In genomic region chr2:174776223-174776622, GRCh38 we compare ENCODE assay signal across 12 cellular contexts.
DNase-seq lines count a peak whose midpoint lies in the region; ATAC-seq and TF ChIP-seq lines count a peak whose summit lies in the region.
"Had no signal": no experiment of that assay in that cellular context is flagged by ENCODE, and none has a peak within 500 bp of the region (broad histone marks: within the 10 kb centered on the region; RNA-seq: fewer than 3 reads in every experiment).

No MANE protein-coding gene starts in this region.

- POLR2A ChIA-PET in AG04449 (lab: Yijun Ruan, JAX), result interaction anchor here (1.3 kb wide), 1 partner anchor 196 kb away, joined by 5 read pairs; no protein-coding TSS in a partner anchor
- POLR2A ChIA-PET in RWPE1 (lab: Yijun Ruan, JAX; ENCODE audit: low non-redundant PET), result no interaction called here

- no peak overlapping the region for H3K4me3 ChIP-seq in AG04449 (ENCODE audit: low read depth, low read length)
- H3K4me3 ChIP-seq in GM06990 (replicated peaks; ENCODE audit: low read depth, low read length), result no peak overlapping the region
- no peak overlapping the region for H3K4me3 ChIP-seq in fibroblast of mammary gland (ENCODE audit: control insufficient read depth, low read depth, low read length)
- H3K4me3 ChIP-seq: ovary, thyroid gland had no signal

- DNase-seq in AG04449 (ENCODE audit: low read depth, low spot score) (no peak), GM06990 (ENCODE audit: extremely low read depth, insufficient read length) (no peak), RWPE1 (ENCODE audit: low spot score) (no peak), fibroblast of mammary gland (ENCODE audit: low read depth) (no peak), SHP77 treated with DMSO at 0.1 percent for 48 hours (lab: John Stamatoyannopoulos, UW) (no peak), C1 segment of cervical spinal cord (lab: John Stamatoyannopoulos, UW) (no peak)
- DNase-seq: activated T-cell treated with anti-CD3 and anti-CD28 coated beads, Interleukin-2, amount 50 U/mL, for 4 hours; cortex of kidney; ovary; thyroid gland had no signal

- ATAC-seq in HG03378 (IDR thresholded peaks at IDR 0.05; ENCODE audit: unreplicated experiment), result no peak
- ATAC-seq in GM21381 (IDR thresholded peaks at IDR 0.05; ENCODE audit: unreplicated experiment), result no peak
- ATAC-seq: activated T-cell treated with anti-CD3 and anti-CD28 coated beads, Interleukin-2, amount 50 U/mL, for 4 hours had no signal

- H3K27me3 ChIP-seq in GM06990 (replicated peaks; ENCODE audit: control insufficient read depth, insufficient read depth, low read length), result no peaks in the 10 kb centered on the region; the same call in 1 of the 2 replicates
- H3K27me3 ChIP-seq: ovary, thyroid gland had no signal

- TF ChIP-seq CTCF in AG04449 (IDR thresholded peaks at IDR 0.05; ENCODE audit: insufficient read depth, low read length, missing control alignments) (peak; percentile 21), GM06990 (IDR thresholded peaks at IDR 0.05; ENCODE audit: insufficient read depth, low read length, poor library complexity, severe bottlenecking) (peak; percentile 52), RWPE1 (conservative IDR thresholded peaks at IDR 0.05; ENCODE audit: low read depth) (0 out of 2 replicates have a peak, but pooled peaks have one; percentile 16), fibroblast of mammary gland (conservative IDR thresholded peaks at IDR 0.05; ENCODE audit: control insufficient read depth, insufficient read depth, low read depth, low read length) (peak; percentile 39)

- H3K27ac ChIP-seq in RWPE1, result no peak overlapping the region
- H3K27ac ChIP-seq: ovary, thyroid gland had no signal

- CTCF ChIA-PET in AG04449 (lab: Yijun Ruan, JAX), result interaction anchor here (0.6 to 12.4 kb wide), 12 partner anchors 14 to 215 kb away, joined by 3 to 417 read pairs (median 4); no protein-coding TSS in a partner anchor
- CTCF ChIA-PET in RWPE1 (lab: Yijun Ruan, JAX), result no interaction called here

- no peaks in the 10 kb centered on the region for H3K36me3 ChIP-seq in GM06990 (ENCODE audit: control insufficient read depth, insufficient read depth, low read length)
- H3K36me3 ChIP-seq: ovary, thyroid gland had no signal
